ENCODE assay signal across 1 cellular context in the genomic region with DNA sequence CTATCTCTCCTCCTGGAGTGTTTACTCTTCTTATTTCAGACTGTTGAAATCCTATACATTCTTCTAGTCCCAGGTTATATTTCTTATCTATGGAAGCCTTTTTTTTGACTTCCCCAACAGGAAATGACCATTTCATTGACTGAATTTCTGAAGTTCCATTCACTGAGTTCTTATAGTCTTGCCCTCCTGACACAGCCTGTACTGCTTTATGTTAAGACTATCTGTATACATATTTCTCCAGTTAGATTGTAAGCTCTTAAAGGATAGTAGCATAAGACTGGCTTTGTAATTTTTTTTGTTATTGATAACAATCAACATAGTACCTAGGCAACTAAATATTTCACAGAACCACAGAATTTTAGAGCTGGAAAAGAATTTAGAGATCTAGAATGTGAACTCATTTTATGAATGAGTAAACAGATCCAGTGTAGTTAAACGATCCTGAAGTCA.
TF ChIP-seq lines count a peak whose summit lies in the region.

No MANE protein-coding gene starts in this region.

TF ChIP-seq in SK-N-SH, 30 proteins besides CTCF, POLR2A, EP300 and RAD21 (continued from another document):
- TF ChIP-seq ZBTB33 (IDR thresholded peaks at IDR 0.05; ENCODE audit: borderline replicate concordance, low read depth) (no peak), GABPA (IDR thresholded peaks at IDR 0.05; ENCODE audit: low read depth) (0 out of 2 replicates have a peak, but pooled peaks have one; percentile 10)
